ENCODE assay signal across 1 cellular context in genomic region chr7:101151908-101152651, GRCh38.
TF ChIP-seq lines count a peak whose summit lies in the region.

No MANE protein-coding gene starts in this region.

TF ChIP-seq in HepG2, 621 proteins besides CTCF, POLR2A, EP300 and RAD21:
- peak; percentile 15; the same call in 1 of the 2 replicates for TF ChIP-seq CEBPB (IDR thresholded peaks at IDR 0.05; ENCODE audit: borderline replicate concordance, low read depth, low read length)
- TF ChIP-seq ZNF3 (CRISPR knock-in tag; IDR thresholded peaks at IDR 0.05) = no peak
